ENCODE assay signal across 8 cellular contexts in the genomic region with DNA sequence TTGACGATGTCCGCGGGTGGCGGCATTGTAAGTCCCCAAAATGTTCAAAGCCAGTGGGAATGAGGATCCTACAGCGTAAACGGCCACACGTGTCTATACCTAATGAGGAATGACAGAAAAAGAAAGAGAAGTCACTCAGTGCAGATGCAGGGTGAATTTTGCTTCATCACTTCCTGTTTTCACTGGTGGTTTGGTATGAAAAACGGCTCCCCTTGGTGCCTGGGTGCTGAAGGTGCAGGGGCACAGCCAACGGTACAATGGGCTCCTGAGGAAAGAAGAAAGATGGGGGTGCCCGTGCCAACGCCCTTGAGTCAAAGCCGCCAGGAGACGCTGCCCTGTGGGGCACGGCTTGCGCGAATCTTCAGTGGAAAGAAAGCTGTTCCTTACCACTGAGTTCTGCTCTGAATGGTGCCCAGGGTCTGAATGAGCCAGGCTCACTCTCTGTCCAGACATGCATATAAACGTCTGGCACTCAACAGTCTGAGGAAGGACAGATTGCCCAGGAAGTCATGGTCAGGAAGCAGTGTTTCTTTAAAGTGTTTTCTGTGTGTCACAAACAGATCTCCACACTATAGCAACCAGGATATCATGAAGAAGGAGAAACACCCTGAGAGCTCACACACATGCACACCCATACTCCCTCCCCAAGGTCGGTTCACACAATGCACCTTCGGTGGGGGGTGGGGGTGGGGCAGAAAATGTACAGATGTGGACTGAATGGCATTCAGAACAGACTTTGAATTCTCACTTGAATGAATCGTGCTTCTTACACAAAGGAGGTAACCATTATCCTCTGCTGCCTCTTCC.
DNase-seq lines count a peak whose midpoint lies in the region; ATAC-seq lines count a peak whose summit lies in the region.

No MANE protein-coding gene starts in this region.

- H3K27ac ChIP-seq in rectal smooth muscle tissue (ENCODE audit: low read depth, low read length): no peak overlapping the region

- peaks cover 25% of the 10 kb centered on the region for H3K36me3 Mint-ChIP-seq in T-helper 1 cell treated with Interleukin-12 subunit alpha and Interleukin-12 subunit beta and Interleukin-4 antibody, amounts not matched to agents 30 μg/mL and 1 μg/mL, for 36 hours (ENCODE audit: low read depth)

- no peaks in the 10 kb centered on the region for H3K36me3 ChIP-seq in rectal smooth muscle tissue (ENCODE audit: control insufficient read depth, insufficient read depth, low read length)

- no peak overlapping the region for H3K9ac ChIP-seq in rectal smooth muscle tissue (ENCODE audit: low read length)

- peak; percentile 21 for DNase-seq in activated naive CD8-positive, alpha-beta T cell treated with anti-CD3 and anti-CD28 coated beads, Interleukin-2, amount 50 U/mL, for 16 hours (ENCODE audit: low read depth, low spot score)
- DNase-seq in middle frontal gyrus (ENCODE audit: extremely low spot score, low spot score) (no peak), amniotic stem cell (lab: John Stamatoyannopoulos, UW) (no peak), islet precursor cell (no peak)

- peaks cover 61% of the 10 kb centered on the region for H3K4me1 Mint-ChIP-seq in T-helper 1 cell treated with Interleukin-12 subunit alpha and Interleukin-12 subunit beta and Interleukin-4 antibody, amounts not matched to agents 30 μg/mL and 1 μg/mL, for 36 hours (ENCODE audit: low read depth)

- peak overlapping the region; percentile 98 for H3K27ac Mint-ChIP-seq in T-helper 1 cell treated with Interleukin-12 subunit alpha and Interleukin-12 subunit beta and Interleukin-4 antibody, amounts not matched to agents 30 μg/mL and 1 μg/mL, for 36 hours

- H3K4me1 ChIP-seq in rectal smooth muscle tissue (ENCODE audit: control insufficient read depth, insufficient read depth, low read length): no peaks in the 10 kb centered on the region

- peak overlapping the region; percentile 96 for H3K4me3 Mint-ChIP-seq in T-helper 1 cell treated with Interleukin-12 subunit alpha and Interleukin-12 subunit beta and Interleukin-4 antibody, amounts not matched to agents 30 μg/mL and 1 μg/mL, for 36 hours

- peak; percentile 58 for ATAC-seq in GM19025 (IDR thresholded peaks at IDR 0.05; ENCODE audit: low read depth, unreplicated experiment)
- peak; percentile 37 for ATAC-seq in HG03095 (IDR thresholded peaks at IDR 0.05; ENCODE audit: unreplicated experiment)

- no peaks in the 10 kb centered on the region for H3K27me3 ChIP-seq in rectal smooth muscle tissue (ENCODE audit: control insufficient read depth, insufficient read depth, low read length)

- H3K27me3 Mint-ChIP-seq in T-helper 1 cell treated with Interleukin-12 subunit alpha and Interleukin-12 subunit beta and Interleukin-4 antibody, amounts not matched to agents 30 μg/mL and 1 μg/mL, for 36 hours (ENCODE audit: low read depth): no peaks in the 10 kb centered on the region

- H3K4me3 ChIP-seq in rectal smooth muscle tissue (ENCODE audit: low read length): peak overlapping the region; percentile 45

- no peaks in the 10 kb centered on the region for H3K9me3 Mint-ChIP-seq in T-helper 1 cell treated with Interleukin-12 subunit alpha and Interleukin-12 subunit beta and Interleukin-4 antibody, amounts not matched to agents 30 μg/mL and 1 μg/mL, for 36 hours
